Comparison of ENCODE assay signal across 1 cellular context in the genomic region with DNA sequence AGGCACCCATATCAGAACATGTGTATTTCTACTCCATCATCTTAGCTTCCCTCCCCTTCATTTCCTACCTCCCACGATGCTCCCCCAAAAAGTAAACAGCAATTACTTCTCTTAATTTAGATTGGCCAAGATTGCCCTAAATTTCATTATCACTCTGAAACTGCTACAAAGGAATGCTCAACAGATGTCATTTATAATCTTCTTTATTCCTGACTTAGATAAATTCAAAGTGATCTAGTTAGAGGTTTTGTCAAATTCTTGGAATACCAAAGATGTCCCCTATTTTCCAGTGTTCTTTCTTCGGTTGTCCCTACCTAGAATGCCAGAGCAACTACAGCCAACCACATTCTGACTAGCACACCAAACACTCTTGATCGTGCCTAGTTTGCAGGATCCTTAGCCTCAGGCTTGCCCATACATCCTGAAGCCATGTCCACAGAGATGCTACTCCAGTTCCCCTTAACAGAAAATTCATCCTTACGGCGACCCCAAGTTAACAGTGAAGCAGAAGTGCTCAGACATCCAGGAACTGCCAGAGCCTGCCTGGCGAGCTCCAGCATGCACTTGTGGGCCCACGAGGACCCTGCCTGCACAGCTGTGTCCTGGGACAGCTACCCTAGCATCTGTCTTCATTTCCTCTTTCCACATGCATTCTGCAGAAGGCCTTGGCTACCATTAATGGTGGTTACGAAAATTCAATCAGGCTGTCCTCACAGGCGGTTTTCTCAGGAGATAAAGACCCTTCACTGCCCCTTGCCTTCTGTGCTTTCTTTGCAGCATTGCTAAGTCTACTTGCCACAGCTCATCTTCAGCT.
TF ChIP-seq lines count a peak whose summit lies in the region.

No MANE protein-coding gene starts in this region.

TF ChIP-seq in K562, 482 proteins besides CTCF, POLR2A, EP300 and RAD21 (continued from another document):
- TF ChIP-seq ZNF398 (CRISPR knock-in tag; IDR thresholded peaks at IDR 0.05) = no peak
- TF ChIP-seq JUNB (CRISPR knock-in tag; conservative IDR thresholded peaks at IDR 0.05) = no peak
- TF ChIP-seq FOXA3 (CRISPR knock-in tag; conservative IDR thresholded peaks at IDR 0.05 in 1 of 2, IDR thresholded peaks at IDR 0.05 in 1 of 2) = peak in 1 of 2 experiments; percentile 83; a peak in 2 of 4 replicates
- TF ChIP-seq, protein P1, sequence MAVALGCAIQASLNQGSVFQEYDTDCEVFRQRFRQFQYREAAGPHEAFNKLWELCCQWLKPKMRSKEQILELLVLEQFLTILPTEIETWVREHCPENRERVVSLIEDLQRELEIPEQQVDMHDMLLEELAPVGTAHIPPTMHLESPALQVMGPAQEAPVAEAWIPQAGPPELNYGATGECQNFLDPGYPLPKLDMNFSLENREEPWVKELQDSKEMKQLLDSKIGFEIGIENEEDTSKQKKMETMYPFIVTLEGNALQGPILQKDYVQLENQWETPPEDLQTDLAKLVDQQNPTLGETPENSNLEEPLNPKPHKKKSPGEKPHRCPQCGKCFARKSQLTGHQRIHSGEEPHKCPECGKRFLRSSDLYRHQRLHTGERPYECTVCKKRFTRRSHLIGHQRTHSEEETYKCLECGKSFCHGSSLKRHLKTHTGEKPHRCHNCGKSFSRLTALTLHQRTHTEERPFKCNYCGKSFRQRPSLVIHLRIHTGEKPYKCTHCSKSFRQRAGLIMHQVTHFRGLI (CRISPR knock-in tag; IDR thresholded peaks at IDR 0.05) = no peak
- no peak for TF ChIP-seq STAT5B (CRISPR knock-in tag; IDR thresholded peaks at IDR 0.05)
- TF ChIP-seq, protein P2, sequence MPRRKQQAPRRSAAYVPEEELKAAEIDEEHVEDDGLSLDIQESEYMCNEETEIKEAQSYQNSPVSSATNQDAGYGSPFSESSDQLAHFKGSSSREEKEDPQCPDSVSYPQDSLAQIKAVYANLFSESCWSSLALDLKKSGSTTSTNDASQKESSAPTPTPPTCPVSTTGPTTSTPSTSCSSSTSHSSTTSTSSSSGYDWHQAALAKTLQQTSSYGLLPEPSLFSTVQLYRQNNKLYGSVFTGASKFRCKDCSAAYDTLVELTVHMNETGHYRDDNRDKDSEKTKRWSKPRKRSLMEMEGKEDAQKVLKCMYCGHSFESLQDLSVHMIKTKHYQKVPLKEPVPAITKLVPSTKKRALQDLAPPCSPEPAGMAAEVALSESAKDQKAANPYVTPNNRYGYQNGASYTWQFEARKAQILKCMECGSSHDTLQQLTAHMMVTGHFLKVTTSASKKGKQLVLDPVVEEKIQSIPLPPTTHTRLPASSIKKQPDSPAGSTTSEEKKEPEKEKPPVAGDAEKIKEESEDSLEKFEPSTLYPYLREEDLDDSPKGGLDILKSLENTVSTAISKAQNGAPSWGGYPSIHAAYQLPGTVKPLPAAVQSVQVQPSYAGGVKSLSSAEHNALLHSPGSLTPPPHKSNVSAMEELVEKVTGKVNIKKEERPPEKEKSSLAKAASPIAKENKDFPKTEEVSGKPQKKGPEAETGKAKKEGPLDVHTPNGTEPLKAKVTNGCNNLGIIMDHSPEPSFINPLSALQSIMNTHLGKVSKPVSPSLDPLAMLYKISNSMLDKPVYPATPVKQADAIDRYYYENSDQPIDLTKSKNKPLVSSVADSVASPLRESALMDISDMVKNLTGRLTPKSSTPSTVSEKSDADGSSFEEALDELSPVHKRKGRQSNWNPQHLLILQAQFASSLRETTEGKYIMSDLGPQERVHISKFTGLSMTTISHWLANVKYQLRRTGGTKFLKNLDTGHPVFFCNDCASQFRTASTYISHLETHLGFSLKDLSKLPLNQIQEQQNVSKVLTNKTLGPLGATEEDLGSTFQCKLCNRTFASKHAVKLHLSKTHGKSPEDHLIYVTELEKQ (CRISPR knock-in tag; IDR thresholded peaks at IDR 0.05) = no peak
- TF ChIP-seq EWSR1 (IDR thresholded peaks at IDR 0.05; ENCODE audit: borderline replicate concordance, low read depth, partially characterized antibody) = no peak
- TF ChIP-seq, protein P3, sequence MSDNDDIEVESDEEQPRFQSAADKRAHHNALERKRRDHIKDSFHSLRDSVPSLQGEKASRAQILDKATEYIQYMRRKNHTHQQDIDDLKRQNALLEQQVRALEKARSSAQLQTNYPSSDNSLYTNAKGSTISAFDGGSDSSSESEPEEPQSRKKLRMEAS (CRISPR knock-in tag; IDR thresholded peaks at IDR 0.05) = peak; percentile 53
- TF ChIP-seq, protein P4, sequence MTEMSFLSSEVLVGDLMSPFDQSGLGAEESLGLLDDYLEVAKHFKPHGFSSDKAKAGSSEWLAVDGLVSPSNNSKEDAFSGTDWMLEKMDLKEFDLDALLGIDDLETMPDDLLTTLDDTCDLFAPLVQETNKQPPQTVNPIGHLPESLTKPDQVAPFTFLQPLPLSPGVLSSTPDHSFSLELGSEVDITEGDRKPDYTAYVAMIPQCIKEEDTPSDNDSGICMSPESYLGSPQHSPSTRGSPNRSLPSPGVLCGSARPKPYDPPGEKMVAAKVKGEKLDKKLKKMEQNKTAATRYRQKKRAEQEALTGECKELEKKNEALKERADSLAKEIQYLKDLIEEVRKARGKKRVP (CRISPR knock-in tag; IDR thresholded peaks at IDR 0.05) = no peak
- TF ChIP-seq, protein P5, sequence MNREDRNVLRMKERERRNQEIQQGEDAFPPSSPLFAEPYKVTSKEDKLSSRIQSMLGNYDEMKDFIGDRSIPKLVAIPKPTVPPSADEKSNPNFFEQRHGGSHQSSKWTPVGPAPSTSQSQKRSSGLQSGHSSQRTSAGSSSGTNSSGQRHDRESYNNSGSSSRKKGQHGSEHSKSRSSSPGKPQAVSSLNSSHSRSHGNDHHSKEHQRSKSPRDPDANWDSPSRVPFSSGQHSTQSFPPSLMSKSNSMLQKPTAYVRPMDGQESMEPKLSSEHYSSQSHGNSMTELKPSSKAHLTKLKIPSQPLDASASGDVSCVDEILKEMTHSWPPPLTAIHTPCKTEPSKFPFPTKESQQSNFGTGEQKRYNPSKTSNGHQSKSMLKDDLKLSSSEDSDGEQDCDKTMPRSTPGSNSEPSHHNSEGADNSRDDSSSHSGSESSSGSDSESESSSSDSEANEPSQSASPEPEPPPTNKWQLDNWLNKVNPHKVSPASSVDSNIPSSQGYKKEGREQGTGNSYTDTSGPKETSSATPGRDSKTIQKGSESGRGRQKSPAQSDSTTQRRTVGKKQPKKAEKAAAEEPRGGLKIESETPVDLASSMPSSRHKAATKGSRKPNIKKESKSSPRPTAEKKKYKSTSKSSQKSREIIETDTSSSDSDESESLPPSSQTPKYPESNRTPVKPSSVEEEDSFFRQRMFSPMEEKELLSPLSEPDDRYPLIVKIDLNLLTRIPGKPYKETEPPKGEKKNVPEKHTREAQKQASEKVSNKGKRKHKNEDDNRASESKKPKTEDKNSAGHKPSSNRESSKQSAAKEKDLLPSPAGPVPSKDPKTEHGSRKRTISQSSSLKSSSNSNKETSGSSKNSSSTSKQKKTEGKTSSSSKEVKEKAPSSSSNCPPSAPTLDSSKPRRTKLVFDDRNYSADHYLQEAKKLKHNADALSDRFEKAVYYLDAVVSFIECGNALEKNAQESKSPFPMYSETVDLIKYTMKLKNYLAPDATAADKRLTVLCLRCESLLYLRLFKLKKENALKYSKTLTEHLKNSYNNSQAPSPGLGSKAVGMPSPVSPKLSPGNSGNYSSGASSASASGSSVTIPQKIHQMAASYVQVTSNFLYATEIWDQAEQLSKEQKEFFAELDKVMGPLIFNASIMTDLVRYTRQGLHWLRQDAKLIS (CRISPR knock-in tag; IDR thresholded peaks at IDR 0.05) = no peak
TF ChIP-seq in K562: peak in this region for 10.
